14 cellular contexts compared by ENCODE assay signal in genomic region chr13:98481511-98481951, GRCh38.
DNase-seq lines count a peak whose midpoint lies in the region; ATAC-seq, FAIRE-seq and TF ChIP-seq lines count a peak whose summit lies in the region.
"Had no signal": no experiment of that assay in that cellular context is flagged by ENCODE, and none has a peak within 500 bp of the region (broad histone marks: within the 10 kb centered on the region; RNA-seq: fewer than 3 reads in every experiment).

No MANE protein-coding gene starts in this region.

- H2AK9ac ChIP-seq in IMR-90 (replicated peaks; ENCODE audit: low read depth, low read length, poor library complexity), result no peak overlapping the region

- FAIRE-seq in RCC 7860 (lab: Jason Lieb, UNC), result no peak
- FAIRE-seq: A549 had no signal

- POLR2A ChIA-PET in IMR-90 (lab: Charles Lee; ENCODE audit: unreplicated experiment), result interaction anchor here (0.6 kb wide), 2 partner anchors 38 to 469 kb away, joined by 3 to 4 read pairs; no protein-coding TSS in a partner anchor

- H3K27me3 ChIP-seq in IMR-90 (ENCODE audit: control insufficient read depth, insufficient read depth, low read length) (no peaks in the 10 kb centered on the region), body of pancreas (no peaks in the 10 kb centered on the region)

- peak overlapping the region; percentile 62 for H3K27ac Mint-ChIP-seq in progenitor cell of endocrine pancreas

- H3K9me3 ChIP-seq in IMR-90 (ENCODE audit: control insufficient read depth, insufficient read depth, low read length) (no peaks in the 10 kb centered on the region), body of pancreas (no peaks in the 10 kb centered on the region)
- H3K9me3 ChIP-seq: A549 had no signal

- no CpG with 5 or more reads among the region's 4 CpGs for WGBS in IMR-90 (ENCODE audit: extremely low coverage in 2 of 2, insufficient read length in 1 of 2), 2 experiments
- 47% methylated on average over 4 of the region's 4 CpGs for WGBS in body of pancreas, 2 donors

- no peak overlapping the region for H3K4me3 Mint-ChIP-seq in progenitor cell of endocrine pancreas (ENCODE audit: low read depth)

- no peak overlapping the region for H3K27ac ChIP-seq in IMR-90 (ENCODE audit: insufficient read depth, low read length)
- H3K27ac ChIP-seq in body of pancreas, result peak overlapping the region; percentile 17 to 98 (median 62)

- in situ Hi-C loops in IMR-90 (cut with MboI; ENCODE audit: low sequenced_read_pairs), result no loop called here

- H3K27me3 Mint-ChIP-seq in progenitor cell of endocrine pancreas, result no peaks in the 10 kb centered on the region

- no peak overlapping the region for H3K14ac ChIP-seq in IMR-90 (replicated peaks; ENCODE audit: low read depth, low read length)

- H2AFZ ChIP-seq in IMR-90 (replicated peaks; ENCODE audit: low read length, poor library complexity), result no peak overlapping the region
- H2AFZ ChIP-seq: GM23248 had no signal

- peaks cover 40 to 92% of the 10 kb centered on the region in 2 experiments for H3K79me1 ChIP-seq in IMR-90 (ENCODE audit: low read depth in 1 of 2, low read length in 2 of 2)

- TF ChIP-seq CTCF in IMR-90 (conservative IDR thresholded peaks at IDR 0.05; ENCODE audit: low read depth, low read length) (no peak), body of pancreas (IDR thresholded peaks at IDR 0.05) (no peak), progenitor cell of endocrine pancreas (IDR thresholded peaks at IDR 0.05; ENCODE audit: unreplicated experiment) (no peak)

- no peak for ATAC-seq in IMR-90 (ENCODE audit: low read depth)
- no peak for ATAC-seq in body of pancreas
- ATAC-seq: A549 had no signal

- CTCF ChIA-PET in IMR-90 (lab: Yijun Ruan, JAX), result interaction anchor here (0.6 to 1.5 kb wide), 2 partner anchors 12 to 33 kb away, joined by 3 read pairs; no protein-coding TSS in a partner anchor

- dilution Hi-C loops in IMR-90 (cut with HindIII; ENCODE audit: low sequenced_read_pairs, unreplicated experiment), result no loop called here

- H3K4me1 ChIP-seq in IMR-90 (ENCODE audit: control insufficient read depth, insufficient read depth, low read length) (peaks cover 48% of the 10 kb centered on the region), body of pancreas (peaks cover 66% of the 10 kb centered on the region)

- intact Hi-C loops in IMR-90 (cut with micrococcal nuclease) (loop anchor here (5.0 kb wide), 1 partner anchor 96 kb away; the partner anchor contains the start of gene STK24), body of pancreas (cut with DNase I) (no loop called here)

- H3K9ac ChIP-seq in IMR-90 (ENCODE audit: low read depth, low read length), result no peak overlapping the region

- no peak overlapping the region for H4K5ac ChIP-seq in IMR-90 (ENCODE audit: low read depth, low read length)

- H3K4me3 ChIP-seq in IMR-90 (ENCODE audit: insufficient read depth, low read depth, low read length), result no peak overlapping the region
- H3K4me3 ChIP-seq in body of pancreas, result no peak overlapping the region
- H3K4me3 ChIP-seq: A549, GM23248 had no signal

- no peak overlapping the region for H4K91ac ChIP-seq in IMR-90 (ENCODE audit: insufficient read depth, low read depth, low read length)

- H3K23ac ChIP-seq in IMR-90 (ENCODE audit: low read depth, low read length), result no peak overlapping the region

- no peaks in the 10 kb centered on the region for H3K9me3 Mint-ChIP-seq in progenitor cell of endocrine pancreas (ENCODE audit: low read depth)
- H3K9me3 Mint-ChIP-seq: T-helper 1 cell treated with Interleukin-12 subunit alpha and Interleukin-12 subunit beta and Interleukin-4 antibody, amounts not matched to agents 30 μg/mL and 1 μg/mL, for 36 hours had no signal

- H3K4me2 ChIP-seq in IMR-90 (ENCODE audit: low read depth, low read length), result no peak overlapping the region
- H3K4me2 ChIP-seq: A549 had no signal

- H2BK20ac ChIP-seq in IMR-90 (ENCODE audit: low read depth, low read length), result no peak overlapping the region

- H4K20me1 ChIP-seq in IMR-90 (ENCODE audit: insufficient read depth, low read length), result peaks cover 68% of the 10 kb centered on the region

- H3K9me1 ChIP-seq in IMR-90 (ENCODE audit: insufficient read depth, low read length), result peaks cover 55% of the 10 kb centered on the region

- H2BK15ac ChIP-seq in IMR-90 (ENCODE audit: low read depth, low read length), result no peak overlapping the region

- H2BK5ac ChIP-seq in IMR-90 (ENCODE audit: low read depth, low read length, poor library complexity, severe bottlenecking), result no peak overlapping the region

- TF ChIP-seq RAD21 in IMR-90 (IDR thresholded peaks at IDR 0.05; ENCODE audit: low read length), result no peak

- H3K36me3 ChIP-seq in IMR-90 (ENCODE audit: control insufficient read depth, insufficient read depth, low read length), result peaks cover 6% of the 10 kb centered on the region
- no peaks in the 10 kb centered on the region for H3K36me3 ChIP-seq in body of pancreas (replicated peaks in 1 of 2; ENCODE audit: insufficient read depth in 1 of 2, low read depth in 2 of 2)

- no peak overlapping the region for H2AK5ac ChIP-seq in IMR-90 (ENCODE audit: low read depth, low read length)

- H4K8ac ChIP-seq in IMR-90 (ENCODE audit: low read depth in 2 of 2, low read length in 2 of 2), result no peak overlapping the region

- H3K56ac ChIP-seq in IMR-90 (ENCODE audit: extremely low read depth, insufficient read depth, low read length), result no peak overlapping the region

- H3K4me1 Mint-ChIP-seq in progenitor cell of endocrine pancreas (ENCODE audit: low read depth), result peaks cover 51% of the 10 kb centered on the region

- no peak overlapping the region for H3K4ac ChIP-seq in IMR-90 (ENCODE audit: low read depth, low read length)

- peaks cover 3% of the 10 kb centered on the region for H3K36me3 Mint-ChIP-seq in progenitor cell of endocrine pancreas (ENCODE audit: insufficient read depth)

- H3K18ac ChIP-seq in IMR-90 (ENCODE audit: low read depth, low read length), result no peak overlapping the region

- no peak overlapping the region for H2BK120ac ChIP-seq in IMR-90 (ENCODE audit: low read depth, low read length)

- TF ChIP-seq POLR2A in IMR-90 (IDR thresholded peaks at IDR 0.05; ENCODE audit: low read depth, low read length) (no peak), body of pancreas (IDR thresholded peaks at IDR 0.05) (no peak)

- no TSS peak for BruUV-seq in IMR-90 (replicated peaks; lab: Mats Ljungman, UMichigan)

- peak; percentile 49 for DNase-seq in NCI-H2029 (lab: John Stamatoyannopoulos, UW)
- no peak for DNase-seq in NCI-H2029 treated with DMSO at 0.1 percent for 48 hours (lab: John Stamatoyannopoulos, UW)
- peak; percentile 30 for DNase-seq in IMR-90
- no peak for DNase-seq in body of pancreas
- DNase-seq in progenitor cell of endocrine pancreas (ENCODE audit: low spot score, unreplicated experiment), result no peak
- no peak for DNase-seq in NCI-H1930 (lab: John Stamatoyannopoulos, UW)
- DNase-seq in RCC 7860 (ENCODE audit: low spot score), result no peak
- no peak for DNase-seq in stimulated activated CD4-positive, alpha-beta T cell treated with anti-CD3 and anti-CD28 coated beads, Interleukin-4, amount 100 ng/mL, for 4 hours
- DNase-seq: central memory CD4-positive, alpha-beta T cell; GDM1; GM23248; KBM-7 had no signal

TF ChIP-seq in IMR-90, 13 proteins besides CTCF, POLR2A, EP300 and RAD21:
- no peak for TF ChIP-seq BHLHE40 (IDR thresholded peaks at IDR 0.05; ENCODE audit: low read depth, low read length)
- no peak for TF ChIP-seq MXI1 (IDR thresholded peaks at IDR 0.05; ENCODE audit: borderline replicate concordance, low read depth, low read length)
- no peak for TF ChIP-seq ELK1 (IDR thresholded peaks at IDR 0.05; ENCODE audit: borderline replicate concordance, low read depth, low read length)
- no peak for TF ChIP-seq MAZ (IDR thresholded peaks at IDR 0.05; ENCODE audit: borderline replicate concordance, low read depth, low read length)

Comparison
In these comparisons a context has a peak if more than half of its experiments do, and no peak if none do; other contexts are left out.
1. DNase-seq: peak in NCI-H2029 (single experiment) and IMR-90 (single experiment); none in NCI-H2029 treated with DMSO at 0.1 percent for 48 hours (single experiment), body of pancreas (0 of 4), progenitor cell of endocrine pancreas (single experiment), NCI-H1930 (0 of 2), RCC 7860 (single experiment) and stimulated activated CD4-positive, alpha-beta T cell treated with anti-CD3 and anti-CD28 coated beads, Interleukin-4, amount 100 ng/mL, for 4 hours (0 of 2).